8 cellular contexts compared by ENCODE assay signal in genomic region chr14:97978336-97978735, GRCh38.
DNase-seq lines count a peak whose midpoint lies in the region; ATAC-seq, FAIRE-seq and TF ChIP-seq lines count a peak whose summit lies in the region.

No MANE protein-coding gene starts in this region.

- H3K4me1 ChIP-seq in H9 (ENCODE audit: insufficient read depth, low read length) = no peaks in the 10 kb centered on the region
- peaks cover 5% of the 10 kb centered on the region; the same call in 1 of the 2 replicates for H3K4me1 ChIP-seq in PC-3 (ENCODE audit: insufficient read depth, low read length)
- peaks cover 4% of the 10 kb centered on the region for H3K4me1 ChIP-seq in osteoblast (ENCODE audit: insufficient read depth, low read length)
- peaks cover 2 to 36% (median 33%) of the 10 kb centered on the region in 5 donors for H3K4me1 ChIP-seq in subcutaneous abdominal adipose tissue (ENCODE audit: control insufficient read depth in 5 of 5, insufficient read depth in 5 of 5, low read length in 5 of 5)

- H3K4me3 ChIP-seq in PC-3 (ENCODE audit: low read length) (peak overlapping the region; percentile 56; the same call in 1 of the 2 replicates), osteoblast (ENCODE audit: insufficient read depth, low read length) (peak overlapping the region; percentile 45), subcutaneous abdominal adipose tissue (ENCODE audit: low read depth in 1 of 5, low read length in 5 of 5) (peak overlapping the region; percentile 42 to 65 (median 46))

- H3K79me2 ChIP-seq in H9 (ENCODE audit: insufficient read depth, low read length) (no peaks in the 10 kb centered on the region), PC-3 (ENCODE audit: low read length) (no peaks in the 10 kb centered on the region), osteoblast (ENCODE audit: insufficient read depth, low read length) (no peaks in the 10 kb centered on the region)

- no peak overlapping the region for H4K8ac ChIP-seq in H9 (replicated peaks; ENCODE audit: insufficient read length, low read depth, low read length)

- H3K4me2 ChIP-seq in H9 (ENCODE audit: insufficient read depth, insufficient read length, low read length) = peak overlapping the region; percentile 9
- peak overlapping the region; percentile 73 for H3K4me2 ChIP-seq in PC-3 (ENCODE audit: low read length)
- peak overlapping the region; percentile 51 for H3K4me2 ChIP-seq in osteoblast (ENCODE audit: insufficient read depth, low read length)

- no peak overlapping the region for H3K27ac Mint-ChIP-seq in H9
- H3K27ac Mint-ChIP-seq in activated T-helper 2 cell treated with anti-CD3 and anti-CD28 coated beads, Interferon-gamma antibody, Interleukin-2, Interleukin-4, amounts not matched to agents 10 μg/mL and 5 μg/mL and 100 μg/mL, durations not matched to agents 14 hours and 24 hours and 36 hours = peak overlapping the region; percentile 95

- no TSS peak for BruUV-seq in PC-3 (replicated peaks; lab: Mats Ljungman, UMichigan)

- H3K36me3 ChIP-seq in PC-3 (ENCODE audit: low read depth, low read length) (no peaks in the 10 kb centered on the region), osteoblast (ENCODE audit: insufficient read depth, low read length) (no peaks in the 10 kb centered on the region), subcutaneous abdominal adipose tissue (ENCODE audit: control insufficient read depth in 5 of 5, insufficient read depth in 5 of 5, low read length in 5 of 5) (no peaks in the 10 kb centered on the region)

- no peaks in the 10 kb centered on the region for H3K9me2 ChIP-seq in PC-3 (replicated peaks; ENCODE audit: low read length)

- DNase-seq in H9 (peak; percentile 87), PC-3 (peak; percentile 68), frontal cortex (ENCODE audit: low spot score in 2 of 2) (peak; percentile 14 to 64), osteoblast (ENCODE audit: insufficient read length, low spot score, missing footprints) (no peak)
- DNase-seq in activated T-helper 2 cell treated with anti-CD3 and anti-CD28 coated beads, Interferon-gamma antibody, Interleukin-2, Interleukin-4, amounts not matched to agents 10 μg/mL and 5 μg/mL and 100 μg/mL, durations not matched to agents 14 hours and 24 hours and 36 hours (ENCODE audit: low spot score) = peak; percentile 68

- no peak overlapping the region for H3K23ac ChIP-seq in H9 (ENCODE audit: insufficient read length, low read depth, low read length)

- H3T11ph ChIP-seq in H9 (ENCODE audit: low read length) = no peak overlapping the region

- no peak overlapping the region for H2BK20ac ChIP-seq in H9 (ENCODE audit: low read depth, low read length, poor library complexity, severe bottlenecking)

- no peaks in the 10 kb centered on the region for H3K36me3 Mint-ChIP-seq in H9 (ENCODE audit: insufficient read depth in 1 of 3, low read depth in 3 of 3)
- H3K36me3 Mint-ChIP-seq in activated T-helper 2 cell treated with anti-CD3 and anti-CD28 coated beads, Interferon-gamma antibody, Interleukin-2, Interleukin-4, amounts not matched to agents 10 μg/mL and 5 μg/mL and 100 μg/mL, durations not matched to agents 14 hours and 24 hours and 36 hours (ENCODE audit: low read depth) = peaks cover 22% of the 10 kb centered on the region

- H3K27ac ChIP-seq in H9 (ENCODE audit: insufficient read length, low read depth, low read length) (no peak overlapping the region), PC-3 (ENCODE audit: low read length) (peak overlapping the region; percentile 59), osteoblast (ENCODE audit: low read depth, low read length) (no peak overlapping the region), subcutaneous abdominal adipose tissue (ENCODE audit: low read depth, low read length) (peak overlapping the region; percentile 74)

- no CpG with 5 or more reads among the region's 9 CpGs for WGBS in H9 (ENCODE audit: extremely low coverage, insufficient read length, low lambda C conversion rate)

- no peak overlapping the region for H2BK5ac ChIP-seq in H9 (ENCODE audit: insufficient read length, low read length)

- H3K56ac ChIP-seq in H9 (ENCODE audit: insufficient read length, low read depth, low read length) = no peak overlapping the region

- no peaks in the 10 kb centered on the region for H3F3A ChIP-seq in PC-3 (ENCODE audit: low read length, unreplicated experiment)

- no peaks in the 10 kb centered on the region for H3K27me3 ChIP-seq in H9 (ENCODE audit: insufficient read depth, low read length)
- H3K27me3 ChIP-seq in PC-3 (ENCODE audit: low read length) = no peaks in the 10 kb centered on the region
- no peaks in the 10 kb centered on the region for H3K27me3 ChIP-seq in osteoblast (ENCODE audit: insufficient read depth, low read length)
- H3K27me3 ChIP-seq in subcutaneous abdominal adipose tissue (ENCODE audit: control insufficient read depth in 5 of 5, insufficient read depth in 4 of 5, low read length in 5 of 5) = no peaks in the 10 kb centered on the region

- no peak overlapping the region for H2AK5ac ChIP-seq in H9 (ENCODE audit: insufficient read length, low read length)

- H3K27me3 Mint-ChIP-seq in H9 (ENCODE audit: low read depth) = peaks cover 8% of the 10 kb centered on the region
- no peaks in the 10 kb centered on the region for H3K27me3 Mint-ChIP-seq in activated T-helper 2 cell treated with anti-CD3 and anti-CD28 coated beads, Interferon-gamma antibody, Interleukin-2, Interleukin-4, amounts not matched to agents 10 μg/mL and 5 μg/mL and 100 μg/mL, durations not matched to agents 14 hours and 24 hours and 36 hours (ENCODE audit: low read depth)

- no peak overlapping the region for H4K91ac ChIP-seq in H9 (ENCODE audit: insufficient read length, low read depth, low read length)

- no peak overlapping the region for H2BK120ac ChIP-seq in H9 (ENCODE audit: low read depth, low read length, poor library complexity, severe bottlenecking)

- H3K4me1 Mint-ChIP-seq in H9 = peaks cover 5 to 9% of the 10 kb centered on the region in 2 experiments; a peak in 3 of 4 replicates
- H3K4me1 Mint-ChIP-seq in activated T-helper 2 cell treated with anti-CD3 and anti-CD28 coated beads, Interferon-gamma antibody, Interleukin-2, Interleukin-4, amounts not matched to agents 10 μg/mL and 5 μg/mL and 100 μg/mL, durations not matched to agents 14 hours and 24 hours and 36 hours (ENCODE audit: low read depth) = peaks cover 51% of the 10 kb centered on the region

- CTCF ChIA-PET in PC-3 (lab: Charles Lee) = interaction anchor here (0.7 kb wide), 2 partner anchors 82 to 254 kb away, joined by 3 to 4 read pairs; no protein-coding TSS in a partner anchor

- ATAC-seq in PC-3 (peak; percentile 91), HG02884 (IDR thresholded peaks at IDR 0.05; ENCODE audit: unreplicated experiment) (no peak), GM19324 (IDR thresholded peaks at IDR 0.05; ENCODE audit: low FRiP score, unreplicated experiment) (no peak)

- H2AFZ ChIP-seq in H9 (ENCODE audit: low read length) (no peak overlapping the region), PC-3 (ENCODE audit: low read length) (peak overlapping the region; percentile 72), osteoblast (ENCODE audit: low read length) (no peak overlapping the region)

- no peaks in the 10 kb centered on the region for H4K20me1 ChIP-seq in H9 (ENCODE audit: control insufficient read depth, insufficient read depth, insufficient read length)
- H4K20me1 ChIP-seq in PC-3 (ENCODE audit: low read length) = no peaks in the 10 kb centered on the region
- H4K20me1 ChIP-seq in osteoblast (ENCODE audit: insufficient read depth, low read length) = no peaks in the 10 kb centered on the region

- no peaks in the 10 kb centered on the region; a peak in 2 of 5 replicates for H3K9me3 Mint-ChIP-seq in H9
- H3K9me3 Mint-ChIP-seq in activated T-helper 2 cell treated with anti-CD3 and anti-CD28 coated beads, Interferon-gamma antibody, Interleukin-2, Interleukin-4, amounts not matched to agents 10 μg/mL and 5 μg/mL and 100 μg/mL, durations not matched to agents 14 hours and 24 hours and 36 hours = no peaks in the 10 kb centered on the region

- H3K9me3 ChIP-seq in H9 (ENCODE audit: control insufficient read depth, low read depth, low read length) (no peaks in the 10 kb centered on the region), PC-3 (ENCODE audit: low read length) (no peaks in the 10 kb centered on the region), osteoblast (ENCODE audit: low read depth, low read length) (no peaks in the 10 kb centered on the region), subcutaneous abdominal adipose tissue (ENCODE audit: control insufficient read depth in 5 of 5, low read length in 5 of 5) (no peaks in the 10 kb centered on the region)

- H2BK12ac ChIP-seq in H9 (ENCODE audit: insufficient read length, low read depth, low read length) = no peak overlapping the region

- H3K4me3 Mint-ChIP-seq in H9 = peak overlapping the region; percentile 62 to 65; a peak in 4 of 5 replicates
- peak overlapping the region; percentile 91 for H3K4me3 Mint-ChIP-seq in activated T-helper 2 cell treated with anti-CD3 and anti-CD28 coated beads, Interferon-gamma antibody, Interleukin-2, Interleukin-4, amounts not matched to agents 10 μg/mL and 5 μg/mL and 100 μg/mL, durations not matched to agents 14 hours and 24 hours and 36 hours (ENCODE audit: low read depth)

- no peak overlapping the region for H4K5ac ChIP-seq in H9 (ENCODE audit: insufficient read length, low read depth, low read length)

- peak; percentile 71 for TF ChIP-seq CTCF in H9 (conservative IDR thresholded peaks at IDR 0.05)
- TF ChIP-seq CTCF in PC-3 (conservative IDR thresholded peaks at IDR 0.05; ENCODE audit: low read depth, low read length) = peak; percentile 57
- TF ChIP-seq CTCF in osteoblast (IDR thresholded peaks at IDR 0.05; ENCODE audit: extremely low read depth, low read depth, low read length) = peak; percentile 22

- H3K14ac ChIP-seq in H9 (ENCODE audit: insufficient read depth, low read length) = no peak overlapping the region

- intact Hi-C loops in PC-3 (cut with micrococcal nuclease) = no loop called here
- intact Hi-C loops in activated T-helper 2 cell treated with anti-CD3 and anti-CD28 coated beads, Interferon-gamma antibody, Interleukin-2, Interleukin-4, amounts not matched to agents 10 μg/mL and 5 μg/mL and 100 μg/mL, durations not matched to agents 14 hours and 24 hours and 36 hours (cut with micrococcal nuclease) = loop anchor here (1.0 to 10.0 kb wide), 12 partner anchors 16 to 1294 kb away; partner anchors contain the start of gene BCL11B

- FAIRE-seq in frontal cortex (lab: Jason Lieb, UNC) = no peak

- H3K4ac ChIP-seq in H9 (ENCODE audit: low read depth, low read length) = no peak overlapping the region

- no peaks in the 10 kb centered on the region for H3K79me1 ChIP-seq in H9 (ENCODE audit: insufficient read depth, low read depth, low read length, poor library complexity, severe bottlenecking)

- POLR2A ChIA-PET in PC-3 (lab: Charles Lee; ENCODE audit: unreplicated experiment) = no interaction called here

- no peaks in the 10 kb centered on the region for H3K23me2 ChIP-seq in H9 (ENCODE audit: insufficient read length, low read depth, low read length, poor library complexity, severe bottlenecking)

- H2BK15ac ChIP-seq in H9 (ENCODE audit: low read depth, low read length) = no peak overlapping the region

- no peak overlapping the region for H3K9ac ChIP-seq in H9 (ENCODE audit: extremely low read depth, insufficient read length, low read length)
- H3K9ac ChIP-seq in PC-3 (ENCODE audit: low read length) = no peak overlapping the region
- peak overlapping the region in 1 of 5 donors; percentile 44 for H3K9ac ChIP-seq in subcutaneous abdominal adipose tissue (ENCODE audit: low read length in 5 of 5)

- no peak overlapping the region for H3K18ac ChIP-seq in H9 (ENCODE audit: insufficient read length, low read depth, low read length)

Comparison
In these comparisons a context has a peak if more than half of its experiments do, and no peak if none do; other contexts are left out.
1. H3K27ac ChIP-seq: peak in PC-3 (single experiment) and subcutaneous abdominal adipose tissue (single experiment); none in H9 (single experiment) and osteoblast (single experiment).
2. H3K4me2 ChIP-seq: peak in every context shown above with its lines; median percentile 73 in PC-3; 51 in osteoblast; 9 in H9.
3. Peak in every context shown above with its lines, with median percentiles within 50 percentile points of each other: CTCF ChIP-seq and H3K4me3 ChIP-seq.